In the genomic region with DNA sequence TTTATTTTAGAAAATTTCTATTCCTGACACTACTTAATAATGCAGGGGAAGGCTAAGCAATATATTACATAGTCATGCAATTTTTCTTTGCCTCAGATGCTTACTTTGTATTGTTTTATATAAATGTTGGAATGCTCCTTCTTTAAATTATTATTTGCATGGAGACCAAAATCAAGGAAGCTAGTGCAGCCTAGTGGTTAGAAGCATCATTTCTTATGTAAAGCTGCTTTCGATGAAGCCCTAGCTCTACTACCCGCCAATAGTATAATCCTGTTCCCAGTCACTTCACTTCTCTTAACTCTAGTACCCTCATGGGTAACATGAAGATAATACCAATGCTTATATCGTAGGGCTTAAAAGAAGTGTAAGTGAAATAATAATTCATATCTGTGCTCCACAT, we compare ENCODE assay signal across 21 cellular contexts.
DNase-seq lines count a peak whose midpoint lies in the region; ATAC-seq, FAIRE-seq and TF ChIP-seq lines count a peak whose summit lies in the region.
"Had no signal": no experiment of that assay in that cellular context is flagged by ENCODE, and none has a peak within 500 bp of the region (broad histone marks: within the 10 kb centered on the region; RNA-seq: fewer than 3 reads in every experiment).

No MANE protein-coding gene starts in this region.

- H3K27ac Mint-ChIP-seq in WTC11 = no peak overlapping the region
- H3K27ac Mint-ChIP-seq: activated CD4-positive, alpha-beta T cell treated with anti-CD3 and anti-CD28 coated beads, Interleukin-2, amount 10 ng/mL, durations not matched to agents 7 days and 5 days; activated naive CD8-positive, alpha-beta T cell treated with anti-CD3 and anti-CD28 coated beads, Interleukin-2, amount 50 U/mL, for 24 hours; CD14-positive monocyte; endodermal cell had no signal

- H3K36me3 Mint-ChIP-seq in WTC11 = no peaks in the 10 kb centered on the region
- H3K36me3 Mint-ChIP-seq: CD14-positive monocyte had no signal

- TF ChIP-seq CTCF in AG09319 (IDR thresholded peaks at IDR 0.05; ENCODE audit: low read depth, low read length) (peak; percentile 21), WTC11 (IDR thresholded peaks at IDR 0.05) (no peak), RWPE1 (conservative IDR thresholded peaks at IDR 0.05; ENCODE audit: low read depth) (no peak)

- H3K27me3 Mint-ChIP-seq in WTC11 (ENCODE audit: low read depth) = no peaks in the 10 kb centered on the region
- H3K27me3 Mint-ChIP-seq: activated CD4-positive, alpha-beta T cell treated with anti-CD3 and anti-CD28 coated beads, Interleukin-2, amount 10 ng/mL, durations not matched to agents 7 days and 5 days; activated naive CD8-positive, alpha-beta T cell treated with anti-CD3 and anti-CD28 coated beads, Interleukin-2, amount 50 U/mL, for 24 hours had no signal

- H3K4me1 Mint-ChIP-seq in WTC11 = no peaks in the 10 kb centered on the region
- H3K4me1 Mint-ChIP-seq: activated CD4-positive, alpha-beta T cell treated with anti-CD3 and anti-CD28 coated beads, Interleukin-2, amount 10 ng/mL, durations not matched to agents 7 days and 5 days; activated naive CD8-positive, alpha-beta T cell treated with anti-CD3 and anti-CD28 coated beads, Interleukin-2, amount 50 U/mL, for 24 hours; CD14-positive monocyte had no signal

- H3K9me3 Mint-ChIP-seq in WTC11 = peaks cover 12% of the 10 kb centered on the region
- H3K9me3 Mint-ChIP-seq: activated CD4-positive, alpha-beta T cell treated with anti-CD3 and anti-CD28 coated beads, Interleukin-2, amount 10 ng/mL, durations not matched to agents 7 days and 5 days; endodermal cell had no signal

- no peak overlapping the region for H3K27ac ChIP-seq in RWPE1
- H3K27ac ChIP-seq in caudate nucleus (ENCODE audit: low read depth, low read length) = no peak overlapping the region
- H3K27ac ChIP-seq: heart left ventricle, sigmoid colon had no signal

- no peak overlapping the region for H3K4me3 Mint-ChIP-seq in WTC11
- H3K4me3 Mint-ChIP-seq: activated CD4-positive, alpha-beta T cell treated with anti-CD3 and anti-CD28 coated beads, Interleukin-2, amount 10 ng/mL, durations not matched to agents 7 days and 5 days; activated naive CD8-positive, alpha-beta T cell treated with anti-CD3 and anti-CD28 coated beads, Interleukin-2, amount 50 U/mL, for 24 hours; CD14-positive monocyte; endodermal cell had no signal

- POLR2A ChIA-PET in WTC11 (lab: Charles Lee) = no interaction called here
- POLR2A ChIA-PET in RWPE1 (lab: Yijun Ruan, JAX; ENCODE audit: low non-redundant PET) = no interaction called here

- FAIRE-seq in islet of Langerhans (lab: Jason Lieb, UNC) = peak; percentile 62
- FAIRE-seq: HTR-8/SVneo, keratinocyte had no signal

- 0 out of 2 replicates have a peak, but pooled peaks have one; percentile 20 for ATAC-seq in WTC11
- ATAC-seq: activated naive CD8-positive, alpha-beta T cell treated with anti-CD3 and anti-CD28 coated beads, Interleukin-2, amount 50 U/mL, for 24 hours; heart left ventricle had no signal

- CTCF ChIA-PET in WTC11 (lab: Charles Lee) = interaction anchor here (2.2 kb wide), 1 partner anchor 197 kb away, joined by 7 read pairs; no protein-coding TSS in a partner anchor
- CTCF ChIA-PET in RWPE1 (lab: Yijun Ruan, JAX) = interaction anchor here (1.0 kb wide), 1 partner anchor 197 kb away, joined by 6 read pairs; no protein-coding TSS in a partner anchor

- DNase-seq in AG09319 (ENCODE audit: extremely low read depth, low read depth) = no peak
- peak; percentile 42 for DNase-seq in HCEC 1CT
- DNase-seq in WTC11 (ENCODE audit: low spot score) = no peak
- no peak for DNase-seq in RWPE1 (ENCODE audit: low spot score)
- DNase-seq in NCI-H2081 (lab: John Stamatoyannopoulos, UW) = no peak
- DNase-seq in caudate nucleus (lab: John Stamatoyannopoulos, UW) = no peak
- no peak for DNase-seq in NCI-H1436 (lab: John Stamatoyannopoulos, UW)
- DNase-seq: activated CD4-positive, alpha-beta T cell treated with anti-CD3 and anti-CD28 coated beads, Interleukin-2, amount 10 ng/mL, durations not matched to agents 7 days and 5 days; activated naive CD8-positive, alpha-beta T cell treated with anti-CD3 and anti-CD28 coated beads, Interleukin-2, amount 50 U/mL, for 24 hours; cerebellar nuclear complex; endodermal cell; GOT3; heart left ventricle; NCI-H1930; NCI-H526 treated with DMSO at 0.1 percent for 48 hours; Right ventricle myocardium superior; sigmoid colon had no signal

TF ChIP-seq in WTC11, 78 proteins besides CTCF, POLR2A, EP300 and RAD21 (continues in another document):
- TF ChIP-seq SMAD3 (CRISPR knock-in tag; IDR thresholded peaks at IDR 0.05; ENCODE audit: borderline replicate concordance) (no peak), NFATC4 (CRISPR knock-in tag; IDR thresholded peaks at IDR 0.05) (no peak), HMGA2 (CRISPR knock-in tag; IDR thresholded peaks at IDR 0.05) (no peak), OVOL2 (CRISPR knock-in tag; IDR thresholded peaks at IDR 0.05; ENCODE audit: borderline replicate concordance) (no peak), ZNF416 (CRISPR knock-in tag; IDR thresholded peaks at IDR 0.05) (no peak), SP1 (CRISPR knock-in tag; conservative IDR thresholded peaks at IDR 0.05) (no peak), ZNF263 (CRISPR knock-in tag; IDR thresholded peaks at IDR 0.05; ENCODE audit: low read depth) (no peak), MXD4 (CRISPR knock-in tag; IDR thresholded peaks at IDR 0.05; ENCODE audit: borderline replicate concordance) (no peak), ZNF671 (CRISPR knock-in tag; IDR thresholded peaks at IDR 0.05) (no peak), PRRX2 (CRISPR knock-in tag; IDR thresholded peaks at IDR 0.05) (no peak)
- TF ChIP-seq, protein P1, sequence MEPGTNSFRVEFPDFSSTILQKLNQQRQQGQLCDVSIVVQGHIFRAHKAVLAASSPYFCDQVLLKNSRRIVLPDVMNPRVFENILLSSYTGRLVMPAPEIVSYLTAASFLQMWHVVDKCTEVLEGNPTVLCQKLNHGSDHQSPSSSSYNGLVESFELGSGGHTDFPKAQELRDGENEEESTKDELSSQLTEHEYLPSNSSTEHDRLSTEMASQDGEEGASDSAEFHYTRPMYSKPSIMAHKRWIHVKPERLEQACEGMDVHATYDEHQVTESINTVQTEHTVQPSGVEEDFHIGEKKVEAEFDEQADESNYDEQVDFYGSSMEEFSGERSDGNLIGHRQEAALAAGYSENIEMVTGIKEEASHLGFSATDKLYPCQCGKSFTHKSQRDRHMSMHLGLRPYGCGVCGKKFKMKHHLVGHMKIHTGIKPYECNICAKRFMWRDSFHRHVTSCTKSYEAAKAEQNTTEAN (CRISPR knock-in tag; IDR thresholded peaks at IDR 0.05) = no peak
- TF ChIP-seq, protein P2, sequence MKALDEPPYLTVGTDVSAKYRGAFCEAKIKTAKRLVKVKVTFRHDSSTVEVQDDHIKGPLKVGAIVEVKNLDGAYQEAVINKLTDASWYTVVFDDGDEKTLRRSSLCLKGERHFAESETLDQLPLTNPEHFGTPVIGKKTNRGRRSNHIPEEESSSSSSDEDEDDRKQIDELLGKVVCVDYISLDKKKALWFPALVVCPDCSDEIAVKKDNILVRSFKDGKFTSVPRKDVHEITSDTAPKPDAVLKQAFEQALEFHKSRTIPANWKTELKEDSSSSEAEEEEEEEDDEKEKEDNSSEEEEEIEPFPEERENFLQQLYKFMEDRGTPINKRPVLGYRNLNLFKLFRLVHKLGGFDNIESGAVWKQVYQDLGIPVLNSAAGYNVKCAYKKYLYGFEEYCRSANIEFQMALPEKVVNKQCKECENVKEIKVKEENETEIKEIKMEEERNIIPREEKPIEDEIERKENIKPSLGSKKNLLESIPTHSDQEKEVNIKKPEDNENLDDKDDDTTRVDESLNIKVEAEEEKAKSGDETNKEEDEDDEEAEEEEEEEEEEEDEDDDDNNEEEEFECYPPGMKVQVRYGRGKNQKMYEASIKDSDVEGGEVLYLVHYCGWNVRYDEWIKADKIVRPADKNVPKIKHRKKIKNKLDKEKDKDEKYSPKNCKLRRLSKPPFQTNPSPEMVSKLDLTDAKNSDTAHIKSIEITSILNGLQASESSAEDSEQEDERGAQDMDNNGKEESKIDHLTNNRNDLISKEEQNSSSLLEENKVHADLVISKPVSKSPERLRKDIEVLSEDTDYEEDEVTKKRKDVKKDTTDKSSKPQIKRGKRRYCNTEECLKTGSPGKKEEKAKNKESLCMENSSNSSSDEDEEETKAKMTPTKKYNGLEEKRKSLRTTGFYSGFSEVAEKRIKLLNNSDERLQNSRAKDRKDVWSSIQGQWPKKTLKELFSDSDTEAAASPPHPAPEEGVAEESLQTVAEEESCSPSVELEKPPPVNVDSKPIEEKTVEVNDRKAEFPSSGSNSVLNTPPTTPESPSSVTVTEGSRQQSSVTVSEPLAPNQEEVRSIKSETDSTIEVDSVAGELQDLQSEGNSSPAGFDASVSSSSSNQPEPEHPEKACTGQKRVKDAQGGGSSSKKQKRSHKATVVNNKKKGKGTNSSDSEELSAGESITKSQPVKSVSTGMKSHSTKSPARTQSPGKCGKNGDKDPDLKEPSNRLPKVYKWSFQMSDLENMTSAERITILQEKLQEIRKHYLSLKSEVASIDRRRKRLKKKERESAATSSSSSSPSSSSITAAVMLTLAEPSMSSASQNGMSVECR (CRISPR knock-in tag; IDR thresholded peaks at IDR 0.05; ENCODE audit: borderline replicate concordance) = no peak
- TF ChIP-seq, protein P3, sequence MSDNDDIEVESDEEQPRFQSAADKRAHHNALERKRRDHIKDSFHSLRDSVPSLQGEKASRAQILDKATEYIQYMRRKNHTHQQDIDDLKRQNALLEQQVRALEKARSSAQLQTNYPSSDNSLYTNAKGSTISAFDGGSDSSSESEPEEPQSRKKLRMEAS (CRISPR knock-in tag; IDR thresholded peaks at IDR 0.05) = no peak
- TF ChIP-seq, protein P4, sequence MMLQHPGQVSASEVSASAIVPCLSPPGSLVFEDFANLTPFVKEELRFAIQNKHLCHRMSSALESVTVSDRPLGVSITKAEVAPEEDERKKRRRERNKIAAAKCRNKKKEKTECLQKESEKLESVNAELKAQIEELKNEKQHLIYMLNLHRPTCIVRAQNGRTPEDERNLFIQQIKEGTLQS (CRISPR knock-in tag; conservative IDR thresholded peaks at IDR 0.05) = no peak
- TF ChIP-seq, protein P5, sequence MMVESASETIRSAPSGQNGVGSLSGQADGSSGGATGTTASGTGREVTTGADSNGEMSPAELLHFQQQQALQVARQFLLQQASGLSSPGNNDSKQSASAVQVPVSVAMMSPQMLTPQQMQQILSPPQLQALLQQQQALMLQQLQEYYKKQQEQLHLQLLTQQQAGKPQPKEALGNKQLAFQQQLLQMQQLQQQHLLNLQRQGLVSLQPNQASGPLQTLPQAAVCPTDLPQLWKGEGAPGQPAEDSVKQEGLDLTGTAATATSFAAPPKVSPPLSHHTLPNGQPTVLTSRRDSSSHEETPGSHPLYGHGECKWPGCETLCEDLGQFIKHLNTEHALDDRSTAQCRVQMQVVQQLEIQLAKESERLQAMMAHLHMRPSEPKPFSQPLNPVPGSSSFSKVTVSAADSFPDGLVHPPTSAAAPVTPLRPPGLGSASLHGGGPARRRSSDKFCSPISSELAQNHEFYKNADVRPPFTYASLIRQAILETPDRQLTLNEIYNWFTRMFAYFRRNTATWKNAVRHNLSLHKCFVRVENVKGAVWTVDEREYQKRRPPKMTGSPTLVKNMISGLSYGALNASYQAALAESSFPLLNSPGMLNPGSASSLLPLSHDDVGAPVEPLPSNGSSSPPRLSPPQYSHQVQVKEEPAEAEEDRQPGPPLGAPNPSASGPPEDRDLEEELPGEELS (CRISPR knock-in tag; IDR thresholded peaks at IDR 0.05) = no peak
